ENCODE assay signal across 24 cellular contexts in genomic region chr19:16931306-16931705, GRCh38. TPM values are rescaled to one million over a fixed set of nuclear protein-coding genes. Genes with fewer than 3 reads are reported as not detected.
"Had no signal": no experiment of that assay in that cellular context is flagged by ENCODE, and none has a peak within 500 bp of the region (broad histone marks: within the 10 kb centered on the region; RNA-seq: fewer than 3 reads in every experiment).

No MANE protein-coding gene starts in this region.

- H3K27ac ChIP-seq: SJCRH30 had no signal

- FAIRE-seq: HepG2, RCC 7860 had no signal

- H3K4me3 ChIP-seq: MG63, SJCRH30 had no signal

- DNase-seq: IMR-90, Karpas-422, KG1, MG63, NCI-H1092, NCI-H1105 treated with DMSO at 0.1 percent for 48 hours, NCI-H1417 treated with DMSO at 0.1 percent for 48 hours, NCI-H187, NCI-H2029, NCI-H2081 treated with DMSO at 0.1 percent for 48 hours, NCI-H2171, NCI-H226, NCI-H446, NCI-H510A, NCI-H524 treated with DMSO at 0.1 percent for 48 hours, NCI-H69, NCI-H774, RPMI8226, SHP77, SJCRH30 had no signal

- H3K4me1 ChIP-seq: SJCRH30 had no signal

- H3K36me3 ChIP-seq: MG63, SJCRH30 had no signal

- ATAC-seq: HepG2, SK-N-SH treated with all-trans-retinoic acid at 6 μM for 48 hours had no signal

RNA-seq across cellular contexts. Expression of gene F2RL3, which starts 42.5 kb away (rescaled TPM):
- total RNA-seq: HepG2, HT1080, IMR-90 had no signal
- polyA plus RNA-seq: HepG2 had no signal
